ENCODE assay signal across 15 cellular contexts in genomic region chr21:26637346-26637745, GRCh38.
"Had no signal": no experiment of that assay in that cellular context is flagged by ENCODE, and none has a peak within 500 bp of the region (broad histone marks: within the 10 kb centered on the region; RNA-seq: fewer than 3 reads in every experiment).

No MANE protein-coding gene starts in this region.

- DNase-seq: activated naive CD8-positive, alpha-beta T cell treated with anti-CD3 and anti-CD28 coated beads, Interleukin-2, amount 10 ng/mL, durations not matched to agents 7 days and 5 days; cortex of kidney; effector memory CD4-positive, alpha-beta T cell; gastrocnemius medialis; heart left ventricle; left cardiac atrium; lower lobe of right lung; midbrain; naive B cell; ovary; stimulated activated CD4-positive, alpha-beta T cell treated with anti-CD3 and anti-CD28 coated beads, Interleukin-1b, Interleukin-23, amount 100 ng/mL, for 48 hours; T1000 had no signal

- ATAC-seq: activated CD4-positive, CD25-positive, alpha-beta regulatory T cell treated with anti-CD3 and anti-CD28 coated beads, Interleukin-2, amount 50 U/mL, for 24 hours; gastrocnemius medialis; heart left ventricle; left cardiac atrium; lower lobe of right lung; sciatic nerve had no signal

- H3K4me3 ChIP-seq: gastrocnemius medialis, heart left ventricle, lower lobe of right lung, ovary, thoracic aorta had no signal
